12 cellular contexts compared by ENCODE assay signal in genomic region chr2:237591021-237591370, GRCh38. TPM values are rescaled to one million over a fixed set of nuclear protein-coding genes. Genes with fewer than 3 reads are reported as not detected.
DNase-seq lines count a peak whose midpoint lies in the region; ATAC-seq, FAIRE-seq and TF ChIP-seq lines count a peak whose summit lies in the region.
"Had no signal": no experiment of that assay in that cellular context is flagged by ENCODE, and none has a peak within 500 bp of the region (broad histone marks: within the 10 kb centered on the region; RNA-seq: fewer than 3 reads in every experiment).

No MANE protein-coding gene starts in this region.

- no peaks in the 10 kb centered on the region for H3K9me3 ChIP-seq in astrocyte (ENCODE audit: insufficient read depth, low read depth, low read length)
- H3K9me3 ChIP-seq: heart left ventricle had no signal

- H3K4me3 ChIP-seq in LNCaP clone FGC (ENCODE audit: low read depth, low read length): peak overlapping the region; percentile 72
- no peak overlapping the region for H3K4me3 ChIP-seq in astrocyte (ENCODE audit: insufficient read depth, low read depth, low read length)

- H3K4me1 ChIP-seq in astrocyte (ENCODE audit: insufficient read depth, low read length): peaks cover 24% of the 10 kb centered on the region

- H3K27ac ChIP-seq in 22Rv1: peak overlapping the region; percentile 98
- no peak overlapping the region for H3K27ac ChIP-seq in astrocyte (ENCODE audit: low read depth, low read length)

- peaks cover 10% of the 10 kb centered on the region for H3K4me1 Mint-ChIP-seq in astrocyte (ENCODE audit: low read depth, unreplicated experiment)

- H3K36me3 ChIP-seq in astrocyte (ENCODE audit: insufficient read depth, low read length): no peaks in the 10 kb centered on the region
- H3K36me3 ChIP-seq: heart left ventricle had no signal

- H3K4me2 ChIP-seq in astrocyte (ENCODE audit: low read length): peak overlapping the region; percentile 59

- peaks cover 9% of the 10 kb centered on the region for H3K9me3 Mint-ChIP-seq in astrocyte (ENCODE audit: unreplicated experiment)

- DNase-seq in LNCaP clone FGC (ENCODE audit: low read depth) (peak; percentile 71), astrocyte (ENCODE audit: low read depth) (no peak), left kidney (ENCODE audit: low read depth, low spot score) (peak; percentile 44), activated T-cell treated with anti-CD3 and anti-CD28 coated beads for 4 hours (no peak), CD1c-positive myeloid dendritic cell (ENCODE audit: extremely low spot score) (no peak)
- DNase-seq in NK-92 treated with Interleukin-12 subunit alpha and Interleukin-12 subunit beta, amount 100 ng/mL, for 24 hours (lab: John Stamatoyannopoulos, UW): no peak

- H3K27me3 Mint-ChIP-seq in astrocyte (ENCODE audit: low read depth, unreplicated experiment): peaks cover 7% of the 10 kb centered on the region
- H3K27me3 Mint-ChIP-seq: brain had no signal

- no peak overlapping the region for H3K4me3 Mint-ChIP-seq in astrocyte (ENCODE audit: unreplicated experiment)

- H4K20me1 ChIP-seq in astrocyte (ENCODE audit: insufficient read depth, low read length): no peaks in the 10 kb centered on the region

- H3K36me3 Mint-ChIP-seq in astrocyte (ENCODE audit: low read depth, unreplicated experiment): no peaks in the 10 kb centered on the region
- H3K36me3 Mint-ChIP-seq: brain had no signal

- FAIRE-seq in astrocyte (lab: Jason Lieb, UNC): no peak

- TF ChIP-seq CTCF in 22Rv1 (IDR thresholded peaks at IDR 0.05) (no peak), LNCaP clone FGC (IDR thresholded peaks at IDR 0.05; ENCODE audit: control insufficient read depth, extremely low read depth, insufficient read depth) (no peak), astrocyte (IDR thresholded peaks at IDR 0.05; ENCODE audit: insufficient read depth, low read depth, low read length) (no peak)

- no peak overlapping the region for H3K27ac Mint-ChIP-seq in astrocyte (ENCODE audit: unreplicated experiment)

- no peak overlapping the region for H2AFZ ChIP-seq in astrocyte (ENCODE audit: low read depth, low read length)

- no peak overlapping the region for H3K9ac ChIP-seq in astrocyte (ENCODE audit: low read length)

- H3K79me2 ChIP-seq in astrocyte (ENCODE audit: insufficient read depth, low read length): no peaks in the 10 kb centered on the region

- H3K27me3 ChIP-seq in astrocyte (ENCODE audit: insufficient read depth, low read length): no peaks in the 10 kb centered on the region

- no peak for ATAC-seq in HG02870 (IDR thresholded peaks at IDR 0.05; ENCODE audit: unreplicated experiment)

RNA-seq across cellular contexts. Expression of gene RAB17, which starts 0.5 kb away (rescaled TPM):
- total RNA-seq in astrocyte: 0.34 and 1.4 TPM in 2 replicates
- total RNA-seq: H4 had no signal

RNA-seq across cellular contexts. Expression of gene PRLH, which starts 24.6 kb away (rescaled TPM):
- not detected in 2 replicates for total RNA-seq in astrocyte
- total RNA-seq: H4, heart left ventricle, renal cortical epithelial cell had no signal

RNA-seq across cellular contexts. Expression of gene LRRFIP1, which starts 36.4 kb away (rescaled TPM):
- total RNA-seq in astrocyte: 83.3 and 84.1 TPM in 2 replicates

Comparison
In these comparisons a context has a peak if more than half of its experiments do, and no peak if none do; other contexts are left out.
1. DNase-seq: peak in LNCaP clone FGC (single experiment) and left kidney (single experiment); none in astrocyte (single experiment), NK-92 treated with Interleukin-12 subunit alpha and Interleukin-12 subunit beta, amount 100 ng/mL, for 24 hours (single experiment), activated T-cell treated with anti-CD3 and anti-CD28 coated beads for 4 hours (single experiment) and CD1c-positive myeloid dendritic cell (single experiment).